In genomic region chr15:69906256-69907185, GRCh38 we compare ENCODE assay signal across 1 cellular context.
TF ChIP-seq lines count a peak whose summit lies in the region.

No MANE protein-coding gene starts in this region.

TF ChIP-seq in GM23338, 12 proteins besides CTCF, POLR2A, EP300 and RAD21 (continued from another document):
- no peak for TF ChIP-seq ZNF462 (CRISPR knock-in tag; IDR thresholded peaks at IDR 0.05)
- TF ChIP-seq NANOG (IDR thresholded peaks at IDR 0.05; ENCODE audit: borderline replicate concordance): no peak
